Comparison of ENCODE assay signal across 19 cellular contexts in the genomic region with DNA sequence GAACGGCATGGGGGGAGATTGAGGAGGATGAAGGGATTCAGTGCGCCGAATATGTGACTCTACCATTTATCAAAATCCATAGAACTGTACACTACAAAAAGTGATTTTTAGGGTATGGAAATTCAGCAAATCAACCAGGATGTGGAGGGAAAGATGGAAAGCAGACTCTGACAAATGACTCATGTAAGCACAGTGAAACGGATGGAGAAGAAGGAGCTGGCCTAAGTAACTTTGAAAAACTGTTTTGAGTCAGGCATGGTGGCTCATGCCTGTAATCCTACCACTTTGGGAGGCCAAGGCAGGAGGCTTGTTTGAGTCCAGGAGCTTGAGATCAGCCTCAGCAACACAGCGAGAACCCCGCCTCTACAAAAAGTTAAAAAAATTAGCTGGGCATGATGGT.
"Had no signal": no experiment of that assay in that cellular context is flagged by ENCODE, and none has a peak within 500 bp of the region (broad histone marks: within the 10 kb centered on the region; RNA-seq: fewer than 3 reads in every experiment).

No MANE protein-coding gene starts in this region.

- DNase-seq: activated CD4-positive, alpha-beta memory T cell treated with anti-CD3 and anti-CD28 coated beads for 36 hours; activated T-cell treated with anti-CD3 and anti-CD28 coated beads for 4 hours; amygdala; body of pancreas; caudate nucleus; dorsolateral prefrontal cortex; erythroblast; heart right ventricle; immature natural killer cell; mesendoderm; naive thymus-derived CD8-positive, alpha-beta T cell; ovary; right lobe of liver; stimulated activated CD4-positive, alpha-beta T cell treated with anti-CD3 and anti-CD28 coated beads, Interleukin-4, amount 100 ng/mL, for 1 hour; stimulated activated naive CD8-positive, alpha-beta T cell treated with anti-CD3 and anti-CD28 coated beads, Interleukin-15, amount 100 ng/mL, for 72 hours; T-helper 2 cell; trophoblast cell had no signal

- H3K4me3 ChIP-seq: body of pancreas, dorsolateral prefrontal cortex, heart right ventricle, ovary, right lobe of liver, smooth muscle cell, vagina had no signal

- ATAC-seq: body of pancreas; heart right ventricle; naive thymus-derived CD8-positive, alpha-beta T cell; right lobe of liver; stimulated activated naive CD8-positive, alpha-beta T cell treated with anti-CD3 and anti-CD28 coated beads, Interleukin-15, amount 100 ng/mL, for 72 hours had no signal
